In genomic region chr20:5001174-5002076, GRCh38 we compare ENCODE assay signal across 8 cellular contexts. TPM values are rescaled to one million over a fixed set of nuclear protein-coding genes. Genes with fewer than 3 reads are reported as not detected.
DNase-seq lines count a peak whose midpoint lies in the region; ATAC-seq, FAIRE-seq and TF ChIP-seq lines count a peak whose summit lies in the region.

TSS of gene SLC23A2 (minus strand) at chr20:5001510. CDS start at chr20:4932562, 68,948 bp downstream.

- peaks cover 6% of the 10 kb centered on the region; the same call in 1 of the 2 replicates for H3K27me3 Mint-ChIP-seq in HFFc6 (ENCODE audit: insufficient read depth)
- no peaks in the 10 kb centered on the region for H3K27me3 Mint-ChIP-seq in activated T-helper 17 cell treated with anti-CD3 and anti-CD28 coated beads, Interleukin-2, amount 50 U/mL, for 72 hours
- H3K27me3 Mint-ChIP-seq in neural crest cell (ENCODE audit: low read depth): peaks cover 9% of the 10 kb centered on the region

- H3K4me3 ChIP-seq in OCI-LY7 (ENCODE audit: low read depth, low read length, poor library complexity, severe bottlenecking) (peak within 1 kb of the TSS; percentile 90), fibroblast of the aortic adventitia (ENCODE audit: low read depth, low read length) (peak within 1 kb of the TSS; percentile 76)

- no peaks in the 10 kb centered on the region for H3K36me3 ChIP-seq in OCI-LY7 (ENCODE audit: insufficient read depth, low read length)

- CTCF ChIA-PET in OCI-LY7 (lab: Charles Lee; ENCODE audit: unreplicated experiment): no interaction called here

- ATAC-seq in activated T-helper 17 cell treated with anti-CD3 and anti-CD28 coated beads, Interleukin-2, amount 50 U/mL, for 72 hours (replicated peaks): peak; percentile 82

- H3K36me3 Mint-ChIP-seq in HFFc6 (ENCODE audit: low read depth) (peaks cover 4% of the 10 kb centered on the region; the same call in 1 of the 2 replicates), neural crest cell (ENCODE audit: low read depth) (no peaks in the 10 kb centered on the region)
- no peaks in the 10 kb centered on the region for H3K36me3 Mint-ChIP-seq in activated T-helper 17 cell treated with anti-CD3 and anti-CD28 coated beads, Interleukin-2, amount 50 U/mL, for 72 hours (ENCODE audit: low read depth)

- FAIRE-seq in D721Med (lab: Jason Lieb, UNC): no peak

- H3K9me2 ChIP-seq in OCI-LY7 (ENCODE audit: insufficient read depth, low read length): no peaks in the 10 kb centered on the region

- intact Hi-C loops in OCI-LY7 (cut with micrococcal nuclease; ENCODE audit: unreplicated experiment): loop anchor here (2.0 to 5.0 kb wide), 2 partner anchors 77 to 91 kb away; no protein-coding TSS in a partner anchor

- no peak for TF ChIP-seq CTCF in D721Med (IDR thresholded peaks at IDR 0.05; ENCODE audit: insufficient read depth, missing control alignments)
- no peak for TF ChIP-seq CTCF in HFFc6 (IDR thresholded peaks at IDR 0.05)
- TF ChIP-seq CTCF in OCI-LY7 (conservative IDR thresholded peaks at IDR 0.05; ENCODE audit: low read length): no peak
- no peak for TF ChIP-seq CTCF in fibroblast of the aortic adventitia (IDR thresholded peaks at IDR 0.05; ENCODE audit: insufficient read depth, low read length)
- TF ChIP-seq CTCF in neural crest cell (conservative IDR thresholded peaks at IDR 0.05): no peak

- peaks cover 11% of the 10 kb centered on the region for H4K20me1 ChIP-seq in OCI-LY7 (ENCODE audit: insufficient read depth, low read length)

- H3K4me1 Mint-ChIP-seq in HFFc6 (ENCODE audit: low read depth) (peaks cover 43% of the 10 kb centered on the region), neural crest cell (peaks cover 47% of the 10 kb centered on the region)
- H3K4me1 Mint-ChIP-seq in activated T-helper 17 cell treated with anti-CD3 and anti-CD28 coated beads, Interleukin-2, amount 50 U/mL, for 72 hours: peaks cover 24% of the 10 kb centered on the region

- H3K79me2 ChIP-seq in OCI-LY7 (ENCODE audit: insufficient read depth, low read depth, low read length): peaks cover 42% of the 10 kb centered on the region

- peak; percentile 41 for DNase-seq in D721Med (ENCODE audit: insufficient read length, low spot score)
- no peak for DNase-seq in HFFc6
- DNase-seq in OCI-LY7 (ENCODE audit: low spot score): peak; percentile 66
- no peak for DNase-seq in fibroblast of the aortic adventitia (ENCODE audit: low read depth)
- DNase-seq in neural crest cell (ENCODE audit: low read depth, low spot score): peak; percentile 9
- DNase-seq in substantia nigra (lab: John Stamatoyannopoulos, UW): peak in 34 of 49 donors; percentile 5 to 81 (median 24)
- DNase-seq in SHP77 treated with DMSO at 0.1 percent for 48 hours (lab: John Stamatoyannopoulos, UW): no peak

- H3K27ac Mint-ChIP-seq in HFFc6 (peak within 1 kb of the TSS; percentile 49), neural crest cell (ENCODE audit: unreplicated experiment) (peak within 1 kb of the TSS; percentile 83)
- H3K27ac Mint-ChIP-seq in activated T-helper 17 cell treated with anti-CD3 and anti-CD28 coated beads, Interleukin-2, amount 50 U/mL, for 72 hours: peak within 1 kb of the TSS; percentile 87

- H3K4me1 ChIP-seq in OCI-LY7 (ENCODE audit: insufficient read depth, low read length, poor library complexity, severe bottlenecking): peaks cover 42% of the 10 kb centered on the region

- no peak within 1 kb of the TSS for H3K27ac ChIP-seq in OCI-LY7 (ENCODE audit: low read depth, low read length, poor library complexity, severe bottlenecking)
- H3K27ac ChIP-seq in substantia nigra (ENCODE audit: low read depth, low read length, poor library complexity, severe bottlenecking): peak within 1 kb of the TSS; percentile 68

- no peaks in the 10 kb centered on the region for H3K9me3 ChIP-seq in OCI-LY7 (ENCODE audit: low read length)

- no peaks in the 10 kb centered on the region for H3K9me3 Mint-ChIP-seq in HFFc6
- H3K9me3 Mint-ChIP-seq in activated T-helper 17 cell treated with anti-CD3 and anti-CD28 coated beads, Interleukin-2, amount 50 U/mL, for 72 hours: no peaks in the 10 kb centered on the region
- H3K9me3 Mint-ChIP-seq in neural crest cell: no peaks in the 10 kb centered on the region

- H3K4me3 Mint-ChIP-seq in HFFc6 (peak within 1 kb of the TSS; percentile 91), neural crest cell (peak within 1 kb of the TSS; percentile 96)
- H3K4me3 Mint-ChIP-seq in activated T-helper 17 cell treated with anti-CD3 and anti-CD28 coated beads, Interleukin-2, amount 50 U/mL, for 72 hours: peak within 1 kb of the TSS; percentile 90

- POLR2A ChIA-PET in OCI-LY7 (lab: Charles Lee): no interaction called here

- no TSS peak for BruUV-seq in OCI-LY7 (replicated peaks; lab: Mats Ljungman, UMichigan)

- H3K4me2 ChIP-seq in OCI-LY7 (ENCODE audit: low read length): peak within 1 kb of the TSS; percentile 93

- peak within 1 kb of the TSS; percentile 96 for H2AFZ ChIP-seq in OCI-LY7 (ENCODE audit: low read length)

RNA-seq across cellular contexts. Expression of gene SLC23A2, which starts in this region (rescaled TPM):
- 10 to 100 TPM; 12.5 to 17.2 (median 15.7) TPM for total RNA-seq in HFFc6 (2021; fragmentation: NEBNext Ultra II Directional; extraction: Animal tissue kit (Norgen Biotek cat#: 25700))
- 12.7 and 14.3 TPM in 2 replicates for total RNA-seq in OCI-LY7 (2014; rRNA removed; shearing (Covaris generic))
- total RNA-seq in OCI-LY7 (2022): 24.2 and 25.7 TPM in 2 replicates
- total RNA-seq in activated T-helper 17 cell treated with anti-CD3 and anti-CD28 coated beads, Interleukin-2, amount 50 U/mL, for 72 hours: 10 to 100 TPM in 1 of 2 donors, 1 to 10 TPM in 1; 9.0 to 17.2 TPM
- total RNA-seq in fibroblast of the aortic adventitia (ENCODE audit: low replicate concordance): 8.9 and 24.6 TPM in 2 replicates
- 27.1 and 28.3 TPM in 2 replicates for total RNA-seq in neural crest cell

Comparison
In these comparisons a context has a peak if more than half of its experiments do, and no peak if none do; other contexts are left out.
1. DNase-seq: peak in D721Med (single experiment), OCI-LY7 (single experiment), neural crest cell (single experiment) and substantia nigra (34 of 49); none in HFFc6 (single experiment), fibroblast of the aortic adventitia (single experiment) and SHP77 treated with DMSO at 0.1 percent for 48 hours (single experiment).
2. Peak in every context shown above with its lines, with median percentiles within 50 percentile points of each other: H3K27ac Mint-ChIP-seq and H3K4me3 Mint-ChIP-seq.